In genomic region chr5:145934276-145934675, GRCh38 we compare ENCODE assay signal across 31 cellular contexts. TPM values are rescaled to one million over a fixed set of nuclear protein-coding genes. Genes with fewer than 3 reads are reported as not detected.
DNase-seq lines count a peak whose midpoint lies in the region; FAIRE-seq and TF ChIP-seq lines count a peak whose summit lies in the region.
"Had no signal": no experiment of that assay in that cellular context is flagged by ENCODE, and none has a peak within 500 bp of the region (broad histone marks: within the 10 kb centered on the region; RNA-seq: fewer than 3 reads in every experiment).

No MANE protein-coding gene starts in this region.

- H3K27ac Mint-ChIP-seq in Caco-2 (ENCODE audit: unreplicated experiment), result peak overlapping the region; percentile 78
- H3K27ac Mint-ChIP-seq: CD14-positive monocyte had no signal

- POLR2A ChIA-PET in Caco-2 (lab: Charles Lee) (no interaction called here), endothelial cell of umbilical vein (lab: Charles Lee) (no interaction called here)

- H3K9me3 Mint-ChIP-seq in Caco-2 (ENCODE audit: unreplicated experiment), result peaks cover 10% of the 10 kb centered on the region

- dilution Hi-C loops in endothelial cell of umbilical vein (cut with MboI; ENCODE audit: extremely low pct_ligation_motif_present, low sequenced_read_pairs), result no loop called here

- H3K27me3 Mint-ChIP-seq in Caco-2 (ENCODE audit: insufficient read depth, unreplicated experiment), result no peaks in the 10 kb centered on the region

- TF ChIP-seq POLR2A in endothelial cell of umbilical vein (IDR thresholded peaks at IDR 0.05; ENCODE audit: low read depth, low read length), result no peak
- no peak for TF ChIP-seq POLR2A in erythroblast (IDR thresholded peaks at IDR 0.05; ENCODE audit: low read length)

- intact Hi-C loops in Caco-2 (cut with micrococcal nuclease; ENCODE audit: unreplicated experiment), result no loop called here
- intact Hi-C loops in endothelial cell of umbilical vein (cut with micrococcal nuclease), result no loop called here

- no peak overlapping the region for H2AFZ ChIP-seq in endothelial cell of umbilical vein (ENCODE audit: low read depth, low read length)

- no peaks in the 10 kb centered on the region for H3K9me3 ChIP-seq in Caco-2
- no peaks in the 10 kb centered on the region for H3K9me3 ChIP-seq in endothelial cell of umbilical vein (replicated peaks; ENCODE audit: control insufficient read depth, insufficient read depth, low read length)
- H3K9me3 ChIP-seq: BE2C, MG63, Peyer's patch had no signal

- H4K20me1 ChIP-seq in endothelial cell of umbilical vein (replicated peaks; ENCODE audit: control insufficient read depth, extremely low read depth, insufficient read depth, low read length), result no peaks in the 10 kb centered on the region

- TF ChIP-seq CTCF in Caco-2 (IDR thresholded peaks at IDR 0.05; ENCODE audit: insufficient read depth in 1 of 2, low read depth in 1 of 2, low read length in 1 of 2, severe bottlenecking in 1 of 2, unreplicated experiment in 1 of 2) (no peak), endothelial cell of umbilical vein (IDR thresholded peaks at IDR 0.05; ENCODE audit: extremely low read depth in 1 of 2, insufficient read depth in 1 of 2, low read depth in 1 of 2, low read length in 2 of 2) (no peak)

- H3K4me2 ChIP-seq in endothelial cell of umbilical vein (ENCODE audit: insufficient read depth, low read length), result no peak overlapping the region

- CTCF ChIA-PET in Caco-2 (lab: Charles Lee), result no interaction called here
- CTCF ChIA-PET in endothelial cell of umbilical vein (lab: Charles Lee), result interaction anchor here (0.8 kb wide), 1 partner anchor 9 kb away, joined by 3 read pairs; no protein-coding TSS in a partner anchor

- no peaks in the 10 kb centered on the region for H3K79me2 ChIP-seq in endothelial cell of umbilical vein (ENCODE audit: control insufficient read depth, insufficient read depth, low read length)

- H3K27ac ChIP-seq in endothelial cell of umbilical vein (ENCODE audit: insufficient read depth, low read depth, low read length), result no peak overlapping the region
- H3K27ac ChIP-seq: Peyer's patch had no signal

- peaks cover 29% of the 10 kb centered on the region for H3K4me1 Mint-ChIP-seq in Caco-2 (ENCODE audit: low read depth, unreplicated experiment)

- no peaks in the 10 kb centered on the region for H3K27me3 ChIP-seq in Caco-2 (replicated peaks; ENCODE audit: control insufficient read depth, insufficient read depth, low read length)
- peaks cover 0 to 8% of the 10 kb centered on the region in 2 experiments for H3K27me3 ChIP-seq in endothelial cell of umbilical vein (ENCODE audit: control insufficient read depth in 2 of 2, insufficient read depth in 2 of 2, low read length in 2 of 2)
- H3K27me3 ChIP-seq: MG63, Peyer's patch had no signal

- peaks cover 32% of the 10 kb centered on the region for H3K4me1 ChIP-seq in Caco-2
- H3K4me1 ChIP-seq in endothelial cell of umbilical vein (ENCODE audit: control insufficient read depth, extremely low read depth, insufficient read depth, low read length), result peaks cover 12% of the 10 kb centered on the region
- H3K4me1 ChIP-seq: BE2C had no signal

- H3K36me3 ChIP-seq in Caco-2 (ENCODE audit: control insufficient read depth, insufficient read depth, low read length) (no peaks in the 10 kb centered on the region; the same call in 1 of the 2 replicates), endothelial cell of umbilical vein (ENCODE audit: control insufficient read depth in 2 of 2, extremely low read depth in 1 of 2, insufficient read depth in 2 of 2, low read length in 2 of 2) (no peaks in the 10 kb centered on the region)
- H3K36me3 ChIP-seq: BE2C, MG63, Peyer's patch had no signal

- H3K9me1 ChIP-seq in endothelial cell of umbilical vein (replicated peaks; ENCODE audit: control insufficient read depth, extremely low read depth, insufficient read depth, low read length), result no peaks in the 10 kb centered on the region

- H3K36me3 Mint-ChIP-seq in Caco-2 (ENCODE audit: insufficient read depth, unreplicated experiment), result peaks cover 32% of the 10 kb centered on the region
- H3K36me3 Mint-ChIP-seq: CD14-positive monocyte; CD8-positive, alpha-beta memory T cell had no signal

- H3K9ac ChIP-seq in endothelial cell of umbilical vein (replicated peaks; ENCODE audit: extremely low read depth, insufficient read depth, low read length), result no peak overlapping the region

- FAIRE-seq in endothelial cell of umbilical vein (lab: Jason Lieb, UNC), result no peak
- FAIRE-seq: GM12878, H1, HTR-8/SVneo, K562 had no signal

- no peak overlapping the region for H3K4me3 ChIP-seq in Caco-2 (ENCODE audit: low read depth, low read length)
- no peak overlapping the region for H3K4me3 ChIP-seq in endothelial cell of umbilical vein (replicated peaks in 1 of 3; ENCODE audit: insufficient read depth in 1 of 3, low read depth in 1 of 3, low read length in 3 of 3)
- H3K4me3 ChIP-seq: GM12878, K562, MG63, Peyer's patch had no signal

- H3K4me3 Mint-ChIP-seq in Caco-2 (ENCODE audit: unreplicated experiment), result no peak overlapping the region
- H3K4me3 Mint-ChIP-seq: CD14-positive monocyte; CD8-positive, alpha-beta memory T cell had no signal

- no TSS peak for BruUV-seq in Caco-2 (replicated peaks; lab: Mats Ljungman, UMichigan)
- no TSS peak for BruUV-seq in endothelial cell of umbilical vein (replicated peaks; lab: Mats Ljungman, UMichigan)

- no peak for DNase-seq in Caco-2
- peak; percentile 53 for DNase-seq in ELR (ENCODE audit: low read depth)
- peak; percentile 53 for DNase-seq in RPMI7951 (ENCODE audit: low read depth)
- no peak for DNase-seq in endothelial cell of umbilical vein (ENCODE audit: low read depth, low spot score)
- DNase-seq in NCI-H1048 (lab: John Stamatoyannopoulos, UW), result no peak
- no peak for DNase-seq in central memory CD4-positive, alpha-beta T cell
- no peak for DNase-seq in NCI-H69 (lab: John Stamatoyannopoulos, UW)
- no peak for DNase-seq in erythroblast (lab: John Stamatoyannopoulos, UW)
- DNase-seq: 8988T; ACHN; BE2C; CD8-positive, alpha-beta memory T cell; DMS153; DND-41; GDM1; HCEC 1CT; Kasumi-1; NCI-H1417; NCI-H1694; NCI-H2029 treated with DMSO at 0.1 percent for 48 hours; NCI-H446 treated with DMSO at 0.1 percent for 48 hours; NCI-H526; Peyer's patch; T-helper 1 cell had no signal

TF ChIP-seq in endothelial cell of umbilical vein, 7 proteins besides CTCF, POLR2A, EP300 and RAD21:
- TF ChIP-seq FOS (IDR thresholded peaks at IDR 0.05; ENCODE audit: borderline replicate concordance, insufficient read depth, low read length) (peak; percentile 32), JUN (IDR thresholded peaks at IDR 0.05; ENCODE audit: borderline replicate concordance, insufficient read depth, insufficient read length, low read depth) (no peak)
TF ChIP-seq in endothelial cell of umbilical vein: peak in this region for 1.

RNA-seq across cellular contexts. Expression of gene SH3RF2, which starts 2.1 kb away (rescaled TPM):
- total RNA-seq in Caco-2 (2022), result 49.4 and 55.0 TPM in 2 replicates
- 6.8 and 7.9 TPM in 2 replicates for total RNA-seq in RPMI7951 (2014; rRNA removed; shearing (Covaris generic))
- 0.84 and 0.90 TPM in 2 replicates for total RNA-seq in endothelial cell of umbilical vein
- 0.21 and 0.54 TPM in 2 replicates for polyA plus RNA-seq in endothelial cell of umbilical vein
- polyA plus RNA-seq in endothelial cell of umbilical vein (2011; cell fraction: cytosol; rRNA removed), result 0.35 and 0.39 TPM in 2 replicates
- 1.2 TPM in 2 replicates for polyA plus RNA-seq in endothelial cell of umbilical vein (2011; cell fraction: nucleus; rRNA removed)
- polyA plus RNA-seq in endothelial cell of umbilical vein (2012), result 0.45 and 0.75 TPM in 2 replicates
- 0.36 and 1.00 TPM in 2 replicates for polyA minus RNA-seq in endothelial cell of umbilical vein
- 5.1 TPM for polyA minus RNA-seq in endothelial cell of umbilical vein (2011; cell fraction: cytosol; rRNA and poly(A)+ RNA removed)
- 0.82 and 1.2 TPM in 2 replicates for polyA minus RNA-seq in endothelial cell of umbilical vein (2011; cell fraction: nucleus; rRNA and poly(A)+ RNA removed)
- total RNA-seq: K562, OCI-LY7 had no signal
- polyA plus RNA-seq: CD14-positive monocyte, GM12878 had no signal

Comparison
In these comparisons a context has a peak if more than half of its experiments do, and no peak if none do; other contexts are left out.
1. DNase-seq: peak in ELR (single experiment) and RPMI7951 (single experiment); none in Caco-2 (0 of 2), endothelial cell of umbilical vein (single experiment), NCI-H1048 (single experiment), central memory CD4-positive, alpha-beta T cell (single experiment), NCI-H69 (single experiment) and erythroblast (0 of 2).